Comparison of ENCODE assay signal across 27 cellular contexts in the genomic region with DNA sequence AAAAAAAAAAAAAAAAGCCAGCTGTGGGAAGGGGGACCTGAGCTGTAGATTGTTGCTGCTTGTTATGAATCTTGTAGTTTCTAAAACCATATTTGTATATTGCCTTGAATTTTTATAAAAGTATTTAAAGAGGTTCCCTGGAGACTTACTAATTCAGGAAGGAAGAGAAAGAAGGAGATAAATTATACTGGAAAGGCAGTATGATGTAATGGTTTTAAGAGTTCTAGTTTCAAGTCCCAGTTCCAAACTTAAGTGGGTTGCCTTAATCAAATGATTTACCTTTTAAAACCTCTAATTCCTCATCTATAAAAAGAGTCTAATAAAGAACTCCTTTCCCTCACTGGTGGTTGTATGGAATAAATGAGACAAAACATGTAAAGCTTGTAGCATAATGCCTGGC.
"Had no signal": no experiment of that assay in that cellular context is flagged by ENCODE, and none has a peak within 500 bp of the region (broad histone marks: within the 10 kb centered on the region; RNA-seq: fewer than 3 reads in every experiment).

No MANE protein-coding gene starts in this region.

- H3K9ac ChIP-seq: parathyroid adenoma had no signal

- H3K4me1 ChIP-seq: esophagus squamous epithelium, parathyroid adenoma, psoas muscle, stomach, thyroid gland, upper lobe of right lung had no signal

- H3K9me3 ChIP-seq: esophagus squamous epithelium, psoas muscle, stomach, thyroid gland, upper lobe of right lung had no signal

- H3K27me3 Mint-ChIP-seq: dendritic cell treated with granulocyte-macrophage colony-stimulating factor and Interleukin-4, amounts not matched to agents 40 ng/mL and 50 ng/mL, for 4 days; naive B cell; stimulated activated memory B cell treated with anti-CD40 and anti-IgM and Interleukin-4, amounts not matched to agents 10 μg/mL and 1 μg/mL and 100 μg/mL, for 72 hours had no signal

- H3K4me2 ChIP-seq: smooth muscle cell had no signal

- H3K4me3 Mint-ChIP-seq: dendritic cell treated with granulocyte-macrophage colony-stimulating factor and Interleukin-4, amounts not matched to agents 40 ng/mL and 50 ng/mL, for 4 days; naive B cell; neural crest cell; stimulated activated memory B cell treated with anti-CD40 and anti-IgM and Interleukin-4, amounts not matched to agents 10 μg/mL and 1 μg/mL and 100 μg/mL, for 72 hours had no signal

- H3K4me3 ChIP-seq: esophagus squamous epithelium, psoas muscle, smooth muscle cell, stomach, thyroid gland, upper lobe of right lung had no signal

- H3K27ac Mint-ChIP-seq: dendritic cell treated with granulocyte-macrophage colony-stimulating factor and Interleukin-4, amounts not matched to agents 40 ng/mL and 50 ng/mL, for 4 days; naive B cell; stimulated activated memory B cell treated with anti-CD40 and anti-IgM and Interleukin-4, amounts not matched to agents 10 μg/mL and 1 μg/mL and 100 μg/mL, for 72 hours had no signal

- DNase-seq: activated CD4-positive, alpha-beta T cell treated with anti-CD3 and anti-CD28 coated beads for 48 hours; activated CD4-positive, alpha-beta T cell treated with anti-CD3 and anti-CD28 coated beads, Interleukin-2, amount 50 U/mL, for 48 hours; activated CD8-positive, alpha-beta memory T cell treated with anti-CD3 and anti-CD28 coated beads for 24 hours; activated gamma-delta T cell treated with Interleukin-2 at 50 U/mL for 16 hours; activated naive CD4-positive, alpha-beta T cell treated with anti-CD3 and anti-CD28 coated beads, Interleukin-2, amount 50 U/mL, for 16 hours; amniotic stem cell; central memory CD4-positive, alpha-beta T cell; esophagus squamous epithelium; left cardiac atrium; left ventricle myocardium superior; mammary epithelial cell; naive B cell; nucleus accumbens; psoas muscle; stimulated activated CD4-positive, alpha-beta T cell treated with anti-CD3 and anti-CD28 coated beads, Interleukin-1b, Interleukin-23, amount 100 ng/mL, for 48 hours; stimulated activated CD4-positive, alpha-beta T cell treated with anti-CD3 and anti-CD28 coated beads, Interleukin-4, amount 100 ng/mL, for 4 hours; stimulated activated CD8-positive, alpha-beta memory T cell treated with anti-CD3 and anti-CD28 coated beads, Interleukin-4, amount 100 ng/mL, for 48 hours; stomach; thyroid gland; upper lobe of right lung had no signal

- H3K27me3 ChIP-seq: esophagus squamous epithelium, stomach, thyroid gland, upper lobe of right lung had no signal

- H2AFZ ChIP-seq: parathyroid adenoma had no signal

- H3K9me3 Mint-ChIP-seq: dendritic cell treated with granulocyte-macrophage colony-stimulating factor and Interleukin-4, amounts not matched to agents 40 ng/mL and 50 ng/mL, for 4 days; naive B cell; neural crest cell; stimulated activated memory B cell treated with anti-CD40 and anti-IgM and Interleukin-4, amounts not matched to agents 10 μg/mL and 1 μg/mL and 100 μg/mL, for 72 hours had no signal

- ATAC-seq: left cardiac atrium; left ventricle myocardium superior; psoas muscle; stimulated activated memory B cell treated with anti-CD40 and anti-IgM and Interleukin-4, amounts not matched to agents 10 μg/mL and 1 μg/mL and 100 μg/mL, for 72 hours; upper lobe of right lung had no signal

- H3K4me1 Mint-ChIP-seq: naive B cell; neural crest cell; stimulated activated memory B cell treated with anti-CD40 and anti-IgM and Interleukin-4, amounts not matched to agents 10 μg/mL and 1 μg/mL and 100 μg/mL, for 72 hours had no signal

- H3K27ac ChIP-seq: epithelial cell of prostate, esophagus squamous epithelium, parathyroid adenoma, psoas muscle, stomach, thyroid gland, upper lobe of right lung, VCaP had no signal
